ENCODE assay signal across 8 cellular contexts in the genomic region with DNA sequence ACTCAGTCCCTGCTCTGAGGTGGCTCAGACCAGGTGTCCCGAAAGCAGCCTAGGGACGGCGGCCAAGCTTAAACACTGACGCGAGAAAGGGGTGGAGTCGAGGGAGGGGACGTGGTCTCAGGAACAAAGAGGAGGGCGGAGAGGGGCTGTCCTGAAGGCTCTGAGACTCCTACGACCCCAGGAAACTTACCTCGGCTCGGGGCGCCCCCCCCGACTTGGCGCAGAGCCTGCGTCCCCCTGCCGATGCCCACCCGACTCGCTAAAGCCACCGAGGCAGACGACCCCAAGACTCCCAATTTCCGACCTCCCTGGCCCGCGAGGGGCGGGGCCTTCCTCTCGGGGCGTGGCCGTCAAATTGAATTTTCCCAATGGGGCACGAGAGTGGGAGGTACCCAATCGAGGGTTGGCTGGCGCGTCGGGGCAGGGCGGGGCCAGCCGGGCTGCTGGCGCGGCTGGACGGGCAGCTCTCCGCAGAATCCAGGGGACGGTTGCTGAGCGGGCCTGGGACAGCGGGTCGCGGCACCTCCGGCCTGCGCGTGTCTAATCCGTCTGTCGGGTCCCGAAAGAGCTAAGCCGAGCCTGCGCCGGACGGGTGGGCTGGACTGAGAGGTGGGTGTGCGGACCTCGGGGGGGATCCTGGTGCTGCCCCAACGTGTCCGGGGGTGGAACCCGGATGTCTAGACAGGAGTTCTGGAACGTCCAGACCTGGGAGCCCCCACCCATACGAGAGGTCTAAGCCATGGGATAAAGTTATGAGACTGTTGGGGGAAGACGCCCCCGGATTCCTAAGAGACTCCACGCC. TPM values are rescaled to one million over a fixed set of nuclear protein-coding genes. Genes with fewer than 3 reads are reported as not detected.
DNase-seq lines count a peak whose midpoint lies in the region; FAIRE-seq and TF ChIP-seq lines count a peak whose summit lies in the region.

Gene SMTN (plus strand): TSS at position 471 of the 802 bp plus-strand sequence. CDS start 1,941 bp downstream, outside the sequence.

- no peaks in the 10 kb centered on the region for H3K27me3 Mint-ChIP-seq in activated naive CD4-positive, alpha-beta T cell treated with anti-CD3 and anti-CD28 coated beads for 36 hours (ENCODE audit: low read depth)

- no peaks in the 10 kb centered on the region for H3K9me3 Mint-ChIP-seq in activated naive CD4-positive, alpha-beta T cell treated with anti-CD3 and anti-CD28 coated beads for 36 hours

- TF ChIP-seq POLR2A in H54 (IDR thresholded peaks at IDR 0.05; ENCODE audit: low read depth, low read length): peak; percentile 85

- H3K36me3 Mint-ChIP-seq in activated naive CD4-positive, alpha-beta T cell treated with anti-CD3 and anti-CD28 coated beads for 36 hours (ENCODE audit: low read depth): peaks cover 3% of the 10 kb centered on the region

- H3K27ac Mint-ChIP-seq in activated naive CD4-positive, alpha-beta T cell treated with anti-CD3 and anti-CD28 coated beads for 36 hours: peak within 1 kb of the TSS; percentile 18

- FAIRE-seq in H54 (lab: Jason Lieb, UNC): no peak
- FAIRE-seq in frontal cortex (lab: Jason Lieb, UNC): no peak

- peak within 1 kb of the TSS; percentile 58 for H3K27ac ChIP-seq in substantia nigra (ENCODE audit: low read depth, low read length, poor library complexity, severe bottlenecking)

- CTCF ChIA-PET in activated naive CD4-positive, alpha-beta T cell treated with anti-CD3 and anti-CD28 coated beads for 36 hours (lab: Charles Lee): interaction anchor here (0.5 to 2.5 kb wide), 4 partner anchors 44 to 135 kb away, joined by 3 to 13 read pairs (median 4); partner anchors contain the start of genes MORC2 and TUG1

- H3K4me1 Mint-ChIP-seq in activated naive CD4-positive, alpha-beta T cell treated with anti-CD3 and anti-CD28 coated beads for 36 hours (ENCODE audit: low read depth): peaks cover 32% of the 10 kb centered on the region

- DNase-seq in ELF-1 (ENCODE audit: low read depth, low spot score) (peak; percentile 97), H54 (ENCODE audit: insufficient read length, low spot score) (peak; percentile 82), M059J (ENCODE audit: low read depth) (peak; percentile 84), SK-N-DZ (ENCODE audit: low spot score) (peak; percentile 90), frontal cortex (ENCODE audit: low spot score in 2 of 2) (peak; percentile 76 to 95), non-pigmented ciliary epithelial cell (ENCODE audit: low read depth) (peak; percentile 44), substantia nigra (lab: John Stamatoyannopoulos, UW) (peak in 45 of 49 donors; percentile 18 to 86 (median 71))
- DNase-seq in activated naive CD4-positive, alpha-beta T cell treated with anti-CD3 and anti-CD28 coated beads for 36 hours: peak; percentile 91

- intact Hi-C loops in activated naive CD4-positive, alpha-beta T cell treated with anti-CD3 and anti-CD28 coated beads for 36 hours (cut with micrococcal nuclease): loop anchor here (5.0 kb wide), 3 partner anchors 211 to 551 kb away; partner anchors contain the start of gene PIK3IP1

- peak within 1 kb of the TSS; percentile 79 for H3K4me3 Mint-ChIP-seq in activated naive CD4-positive, alpha-beta T cell treated with anti-CD3 and anti-CD28 coated beads for 36 hours

RNA-seq across cellular contexts. Expression of gene SMTN, which starts in this region (rescaled TPM):
- total RNA-seq in M059J (2014; rRNA removed; shearing (Covaris generic)): 51.2 and 53.2 TPM in 2 replicates
- 14.0 and 14.8 TPM in 2 replicates for polyA plus RNA-seq in SK-N-DZ (2014; cell fraction: cytosol; rRNA removed)
- polyA plus RNA-seq in SK-N-DZ (2014; cell fraction: nucleus; rRNA removed): 28.4 and 31.0 TPM in 2 replicates
- total RNA-seq in activated naive CD4-positive, alpha-beta T cell treated with anti-CD3 and anti-CD28 coated beads for 36 hours: 10 to 100 TPM; 46.2 to 47.6 TPM
- 9.0 TPM for total RNA-seq in frontal cortex

Comparison
In these comparisons a context has a peak if more than half of its experiments do, and no peak if none do; other contexts are left out.
1. Peak in every context shown above with its lines: DNase-seq and H3K27ac ChIP-seq.
2. DNase-seq: peak in every context shown above with its lines; median percentile 97 in ELF-1; 91 in activated naive CD4-positive, alpha-beta T cell treated with anti-CD3 and anti-CD28 coated beads for 36 hours; 90 in SK-N-DZ; 86 in frontal cortex; 84 in M059J; 82 in H54; 71 in substantia nigra; 44 in non-pigmented ciliary epithelial cell.